ENCODE assay signal across 19 cellular contexts in genomic region chr9:105331755-105332154, GRCh38.
"Had no signal": no experiment of that assay in that cellular context is flagged by ENCODE, and none has a peak within 500 bp of the region (broad histone marks: within the 10 kb centered on the region; RNA-seq: fewer than 3 reads in every experiment).

No MANE protein-coding gene starts in this region.

- H3K4me3 ChIP-seq: left ventricle myocardium inferior, sigmoid colon, spleen, thoracic aorta, upper lobe of left lung had no signal

- H3K9me3 Mint-ChIP-seq: activated CD4-positive, alpha-beta memory T cell treated with anti-CD3 and anti-CD28 coated beads for 36 hours; activated naive CD8-positive, alpha-beta T cell treated with anti-CD3 and anti-CD28 coated beads, Interleukin-2, amount 10 ng/mL, durations not matched to agents 7 days and 5 days; dendritic cell treated with granulocyte-macrophage colony-stimulating factor and Interleukin-4, amounts not matched to agents 40 ng/mL and 50 ng/mL, for 4 days; immature natural killer cell had no signal

- H3K36me3 Mint-ChIP-seq: activated naive CD8-positive, alpha-beta T cell treated with anti-CD3 and anti-CD28 coated beads, Interleukin-2, amount 10 ng/mL, durations not matched to agents 7 days and 5 days had no signal

- H3K9me3 ChIP-seq: left ventricle myocardium inferior, sigmoid colon, spleen, thoracic aorta, upper lobe of left lung had no signal

- H3K4me3 Mint-ChIP-seq: activated CD4-positive, alpha-beta memory T cell treated with anti-CD3 and anti-CD28 coated beads for 36 hours; activated naive CD8-positive, alpha-beta T cell treated with anti-CD3 and anti-CD28 coated beads, Interleukin-2, amount 10 ng/mL, durations not matched to agents 7 days and 5 days; dendritic cell treated with granulocyte-macrophage colony-stimulating factor and Interleukin-4, amounts not matched to agents 40 ng/mL and 50 ng/mL, for 4 days; immature natural killer cell had no signal

- H3K27me3 ChIP-seq: sigmoid colon, spleen, upper lobe of left lung had no signal

- H3K4me1 Mint-ChIP-seq: immature natural killer cell had no signal

- DNase-seq: activated CD4-positive, alpha-beta memory T cell treated with anti-CD3 and anti-CD28 coated beads for 36 hours; activated CD4-positive, alpha-beta T cell treated with anti-CD3 and anti-CD28 coated beads for 48 hours; activated naive CD4-positive, alpha-beta T cell treated with Interleukin-2 at 50 U/mL for 16 hours; activated naive CD8-positive, alpha-beta T cell treated with anti-CD3 and anti-CD28 coated beads, Interleukin-2, amount 10 ng/mL, durations not matched to agents 7 days and 5 days; activated T-cell treated with anti-CD3 and anti-CD28 coated beads, Interleukin-2, amount 50 U/mL, for 48 hours; amygdala; effector CD8-positive, alpha-beta T cell; erythroblast; immature natural killer cell; left ventricle myocardium inferior; nucleus accumbens; sigmoid colon; spleen; stimulated activated CD4-positive, alpha-beta T cell treated with anti-CD3 and anti-CD28 coated beads, Interleukin-4, amount 100 ng/mL, for 1 hour; stimulated activated naive CD4-positive, alpha-beta T cell; T-helper 2 cell had no signal

- H3K27ac ChIP-seq: left ventricle myocardium inferior, sigmoid colon, spleen, thoracic aorta, upper lobe of left lung had no signal

- H3K27ac Mint-ChIP-seq: activated CD4-positive, alpha-beta memory T cell treated with anti-CD3 and anti-CD28 coated beads for 36 hours; activated naive CD8-positive, alpha-beta T cell treated with anti-CD3 and anti-CD28 coated beads, Interleukin-2, amount 10 ng/mL, durations not matched to agents 7 days and 5 days; dendritic cell treated with granulocyte-macrophage colony-stimulating factor and Interleukin-4, amounts not matched to agents 40 ng/mL and 50 ng/mL, for 4 days; immature natural killer cell had no signal

- H3K27me3 Mint-ChIP-seq: activated CD4-positive, alpha-beta memory T cell treated with anti-CD3 and anti-CD28 coated beads for 36 hours; activated naive CD8-positive, alpha-beta T cell treated with anti-CD3 and anti-CD28 coated beads, Interleukin-2, amount 10 ng/mL, durations not matched to agents 7 days and 5 days; dendritic cell treated with granulocyte-macrophage colony-stimulating factor and Interleukin-4, amounts not matched to agents 40 ng/mL and 50 ng/mL, for 4 days had no signal
